Comparison of ENCODE assay signal across 8 cellular contexts in genomic region chr16:87490091-87490798, GRCh38. TPM values are rescaled to one million over a fixed set of nuclear protein-coding genes. Genes with fewer than 3 reads are reported as not detected.
DNase-seq lines count a peak whose midpoint lies in the region; TF ChIP-seq lines count a peak whose summit lies in the region.

No MANE protein-coding gene starts in this region.

- H3K4me1 Mint-ChIP-seq in Caco-2 (ENCODE audit: low read depth, unreplicated experiment) = peaks cover 55% of the 10 kb centered on the region

- H3K4me3 ChIP-seq in Caco-2 (ENCODE audit: low read depth, low read length) (peak overlapping the region; percentile 65), esophagus (ENCODE audit: low read depth in 1 of 2, low read length in 2 of 2) (peak overlapping the region; percentile 46 to 92), prostate gland (peak overlapping the region; percentile 26 to 32), lower leg skin (ENCODE audit: low read depth, poor library complexity, severe bottlenecking) (no peak overlapping the region)

- H3K27ac Mint-ChIP-seq in Caco-2 (ENCODE audit: unreplicated experiment) = peak overlapping the region; percentile 90

- no peaks in the 10 kb centered on the region for H3K27me3 Mint-ChIP-seq in Caco-2 (ENCODE audit: insufficient read depth, unreplicated experiment)

- CTCF ChIA-PET in Caco-2 (lab: Charles Lee) = interaction anchor here (2.3 kb wide), 1 partner anchor 29 kb away, joined by 7 read pairs; no protein-coding TSS in a partner anchor
- CTCF ChIA-PET in RWPE1 (lab: Yijun Ruan, JAX) = interaction anchor here (1.0 kb wide), 1 partner anchor 81 kb away, joined by 4 read pairs; no protein-coding TSS in a partner anchor

- TF ChIP-seq CTCF in Caco-2 (IDR thresholded peaks at IDR 0.05; ENCODE audit: insufficient read depth in 1 of 2, low read depth in 1 of 2, low read length in 1 of 2, severe bottlenecking in 1 of 2, unreplicated experiment in 1 of 2) (no peak), RWPE1 (conservative IDR thresholded peaks at IDR 0.05; ENCODE audit: low read depth) (no peak), prostate gland (IDR thresholded peaks at IDR 0.05) (no peak), lower leg skin (IDR thresholded peaks at IDR 0.05) (no peak)

- intact Hi-C loops in Caco-2 (cut with micrococcal nuclease; ENCODE audit: unreplicated experiment) = loop anchor here (2.0 to 5.0 kb wide), 3 partner anchors 29 to 98 kb away; partner anchors contain the start of gene MAP1LC3B
- intact Hi-C loops in prostate gland (cut with DNase I) = loop anchor here (10.0 kb wide), 1 partner anchor 175 kb away; the partner anchor contains the start of gene C16orf95
- intact Hi-C loops in lower leg skin (cut with DNase I; ENCODE audit: low total_unique reads) = no loop called here

- H3K9me3 Mint-ChIP-seq in Caco-2 (ENCODE audit: unreplicated experiment) = no peaks in the 10 kb centered on the region

- 9 to 10% methylated on average over 17 of the region's 17 CpGs for WGBS in esophagus, 2 donors
- WGBS in prostate gland = 15% methylated on average over 17 of the region's 17 CpGs
- WGBS in lower leg skin, 2 donors = 10 to 16% methylated on average over 17 of the region's 17 CpGs

- peaks cover 19% of the 10 kb centered on the region for H3K36me3 Mint-ChIP-seq in Caco-2 (ENCODE audit: insufficient read depth, unreplicated experiment)

- DNase-seq in Caco-2 (no peak), RWPE1 (ENCODE audit: low spot score) (no peak), prostate gland (ENCODE audit: low spot score) (no peak), NCI-H1105 treated with DMSO at 0.1 percent for 48 hours (lab: John Stamatoyannopoulos, UW) (no peak), NCI-H2107 (lab: John Stamatoyannopoulos, UW) (no peak), occipital lobe (lab: John Stamatoyannopoulos, UW) (no peak), lower leg skin (ENCODE audit: low spot score in 2 of 2) (no peak)

- H3K27me3 ChIP-seq in Caco-2 (replicated peaks; ENCODE audit: control insufficient read depth, insufficient read depth, low read length) (no peaks in the 10 kb centered on the region), esophagus (ENCODE audit: control insufficient read depth in 1 of 2, insufficient read depth in 2 of 2, low read length in 2 of 2) (no peaks in the 10 kb centered on the region), prostate gland (replicated peaks; ENCODE audit: insufficient read depth) (no peaks in the 10 kb centered on the region)

- H3K4me1 ChIP-seq in Caco-2 (peaks cover 18% of the 10 kb centered on the region), esophagus (ENCODE audit: control insufficient read depth in 2 of 2, insufficient read depth in 2 of 2, low read length in 1 of 2) (peaks cover 12 to 16% of the 10 kb centered on the region in 2 donors), prostate gland (replicated peaks) (peaks cover 18% of the 10 kb centered on the region)

- H3K9me3 ChIP-seq in Caco-2 = no peaks in the 10 kb centered on the region
- H3K9me3 ChIP-seq in esophagus (ENCODE audit: control insufficient read depth in 2 of 2, insufficient read depth in 1 of 2, low read depth in 1 of 2, low read length in 1 of 2) = no peaks in the 10 kb centered on the region
- no peaks in the 10 kb centered on the region for H3K9me3 ChIP-seq in prostate gland

- BruUV-seq in Caco-2 (replicated peaks; lab: Mats Ljungman, UMichigan) = no TSS peak

- H3K4me3 Mint-ChIP-seq in Caco-2 (ENCODE audit: unreplicated experiment) = peak overlapping the region; percentile 98

- TF ChIP-seq POLR2A in prostate gland (IDR thresholded peaks at IDR 0.05) (no peak), lower leg skin (IDR thresholded peaks at IDR 0.05) (no peak)

- POLR2A ChIA-PET in Caco-2 (lab: Charles Lee) = no interaction called here
- POLR2A ChIA-PET in RWPE1 (lab: Yijun Ruan, JAX; ENCODE audit: low non-redundant PET) = no interaction called here

- H3K36me3 ChIP-seq in Caco-2 (ENCODE audit: control insufficient read depth, insufficient read depth, low read length) = no peaks in the 10 kb centered on the region
- H3K36me3 ChIP-seq in esophagus (ENCODE audit: control insufficient read depth in 2 of 2, insufficient read depth in 2 of 2, low read length in 1 of 2) = peaks cover 0 to 4% of the 10 kb centered on the region in 2 donors
- no peaks in the 10 kb centered on the region for H3K36me3 ChIP-seq in prostate gland

- peak overlapping the region; percentile 88 for H3K27ac ChIP-seq in RWPE1
- H3K27ac ChIP-seq in esophagus (ENCODE audit: low read depth in 2 of 2, low read length in 1 of 2) = peak overlapping the region in 1 of 2 donors; percentile 4
- no peak overlapping the region for H3K27ac ChIP-seq in prostate gland

RNA-seq across cellular contexts. Expression of gene ZCCHC14, which starts 2.6 kb away (rescaled TPM):
- total RNA-seq in Caco-2 (2022) (33.1 and 34.0 TPM in 2 replicates), prostate gland (10 to 100 TPM; 14.9 to 55.7 TPM), occipital lobe (33.2 TPM), lower leg skin (10 to 100 TPM; 13.7 to 25.4 (median 23.6) TPM)
- polyA plus RNA-seq in esophagus = 1 to 10 TPM; 6.8 to 8.0 TPM
